ENCODE assay signal across 8 cellular contexts in genomic region chr19:5308471-5309437, GRCh38. TPM values are rescaled to one million over a fixed set of nuclear protein-coding genes. Genes with fewer than 3 reads are reported as not detected.
DNase-seq lines count a peak whose midpoint lies in the region; ATAC-seq and TF ChIP-seq lines count a peak whose summit lies in the region.

No MANE protein-coding gene starts in this region.

- H3K27me3 ChIP-seq in HCT116 (ENCODE audit: insufficient read depth, low read length) (no peaks in the 10 kb centered on the region), heart left ventricle (peaks cover 0 to 4% (median 0%) of the 10 kb centered on the region in 9 donors)
- H3K27me3 ChIP-seq in CD8-positive, alpha-beta memory T cell (ENCODE audit: insufficient read depth, low read length, poor library complexity, severe bottlenecking): no peaks in the 10 kb centered on the region

- BruUV-seq in HCT116 (replicated peaks; lab: Mats Ljungman, UMichigan): TSS peak; percentile 100

- TF ChIP-seq POLR2A in HCT116 (IDR thresholded peaks at IDR 0.05; ENCODE audit: borderline replicate concordance, extremely low read depth, insufficient read depth, insufficient read length): peak; percentile 24
- TF ChIP-seq POLR2A in heart left ventricle (IDR thresholded peaks at IDR 0.05): no peak

- H2AFZ ChIP-seq in HCT116 (ENCODE audit: low read depth, low read length, poor library complexity, severe bottlenecking): no peak overlapping the region

- DNase-seq in HCT116 (ENCODE audit: low read depth, low spot score): peak; percentile 79
- peak; percentile 79 for DNase-seq in SK-N-MC (ENCODE audit: low read depth, low spot score)
- DNase-seq in heart left ventricle: peak in 2 of 5 donors; percentile 48 to 61
- DNase-seq in skeletal muscle cell (ENCODE audit: low read depth): peak; percentile 80
- no peak for DNase-seq in CD8-positive, alpha-beta memory T cell
- no peak for DNase-seq in GM20000 (ENCODE audit: low spot score)
- no peak for DNase-seq in HK-2 (ENCODE audit: unreplicated experiment)

- peaks cover 0 to 5% (median 0%) of the 10 kb centered on the region in 5 donors for H3K9me3 Mint-ChIP-seq in CD8-positive, alpha-beta memory T cell

- H4K20me1 ChIP-seq in HCT116 (ENCODE audit: insufficient read depth): no peaks in the 10 kb centered on the region

- intact Hi-C loops in HCT116 (cut with micrococcal nuclease): no loop called here
- intact Hi-C loops in heart left ventricle (cut with DNase I): no loop called here

- no peak for TF ChIP-seq RAD21 in HCT116 (IDR thresholded peaks at IDR 0.05; ENCODE audit: low read depth)

- H3K4me3 ChIP-seq in HCT116 (replicated peaks in 1 of 2; ENCODE audit: low read depth in 1 of 2, low read length in 2 of 2): no peak overlapping the region
- peak overlapping the region; percentile 73 for H3K4me3 ChIP-seq in SK-N-MC
- peak overlapping the region in 5 of 12 donors; percentile 15 to 41 (median 34) for H3K4me3 ChIP-seq in heart left ventricle
- H3K4me3 ChIP-seq in skeletal muscle cell (ENCODE audit: low read depth, low read length): no peak overlapping the region
- no peak overlapping the region for H3K4me3 ChIP-seq in CD8-positive, alpha-beta memory T cell (ENCODE audit: low read length)

- H3K27ac ChIP-seq in HCT116 (ENCODE audit: low read depth, low read length): peak overlapping the region; percentile 45; the same call in 1 of the 2 replicates
- H3K27ac ChIP-seq in SK-N-MC: peak overlapping the region; percentile 97
- H3K27ac ChIP-seq in heart left ventricle: peak overlapping the region in 7 of 12 donors; percentile 11 to 82 (median 63)
- H3K27ac ChIP-seq in CD8-positive, alpha-beta memory T cell (ENCODE audit: low read depth, low read length): no peak overlapping the region

- H3K9me3 ChIP-seq in HCT116 (ENCODE audit: control insufficient read depth in 1 of 2, insufficient read depth in 1 of 2, low read depth in 1 of 2, low read length in 2 of 2) (no peaks in the 10 kb centered on the region), SK-N-MC (ENCODE audit: low read depth, low read length) (no peaks in the 10 kb centered on the region), heart left ventricle (no peaks in the 10 kb centered on the region)
- H3K9me3 ChIP-seq in CD8-positive, alpha-beta memory T cell (ENCODE audit: low read length): no peaks in the 10 kb centered on the region

- H3K9me2 ChIP-seq in HCT116 (ENCODE audit: insufficient read depth): no peaks in the 10 kb centered on the region

- CTCF ChIA-PET in HCT116 (lab: Charles Lee): no interaction called here
- CTCF ChIA-PET in CD8-positive, alpha-beta memory T cell (lab: Charles Lee): no interaction called here

- no peaks in the 10 kb centered on the region for H3K79me2 ChIP-seq in HCT116 (ENCODE audit: insufficient read depth, low read length)

- POLR2A ChIA-PET in HCT116 (lab: Charles Lee): interaction anchor here (0.6 to 1.6 kb wide), 12 partner anchors 10 to 340 kb away, joined by 3 to 18 read pairs (median 4); no protein-coding TSS in a partner anchor
- POLR2A ChIA-PET in CD8-positive, alpha-beta memory T cell (lab: Charles Lee): no interaction called here

- H3K4me1 ChIP-seq in HCT116 (ENCODE audit: control insufficient read depth in 1 of 2, insufficient read depth in 2 of 2, low read length in 2 of 2): peaks cover 0 to 12% of the 10 kb centered on the region in 2 experiments; a peak in 3 of 4 replicates
- no peaks in the 10 kb centered on the region for H3K4me1 ChIP-seq in heart left ventricle
- H3K4me1 ChIP-seq in CD8-positive, alpha-beta memory T cell (ENCODE audit: insufficient read depth, low read length): no peaks in the 10 kb centered on the region

- H3K9ac ChIP-seq in HCT116 (ENCODE audit: low read length) (peak overlapping the region; percentile 28; the same call in 1 of the 2 replicates), SK-N-MC (ENCODE audit: insufficient read length) (peak overlapping the region; percentile 74)

- H3K27ac Mint-ChIP-seq in CD8-positive, alpha-beta memory T cell: no peak overlapping the region

- H3K36me3 ChIP-seq in HCT116 (ENCODE audit: control insufficient read depth in 1 of 2, insufficient read depth in 2 of 2, low read length in 2 of 2): no peaks in the 10 kb centered on the region
- H3K36me3 ChIP-seq in SK-N-MC (ENCODE audit: insufficient read depth, low read length): peaks cover 4% of the 10 kb centered on the region; the same call in 1 of the 2 replicates
- no peaks in the 10 kb centered on the region for H3K36me3 ChIP-seq in heart left ventricle
- no peaks in the 10 kb centered on the region for H3K36me3 ChIP-seq in CD8-positive, alpha-beta memory T cell (ENCODE audit: insufficient read depth, low read length)

- no peaks in the 10 kb centered on the region for H3K4me1 Mint-ChIP-seq in CD8-positive, alpha-beta memory T cell

- TF ChIP-seq CTCF in HCT116 (IDR thresholded peaks at IDR 0.05 in 2 of 3, conservative IDR thresholded peaks at IDR 0.05 in 1 of 3; ENCODE audit: borderline replicate concordance in 1 of 3, insufficient read depth in 1 of 3, low read depth in 2 of 3, low read length in 2 of 3) (no peak), heart left ventricle (IDR thresholded peaks at IDR 0.05) (no peak), GM20000 (IDR thresholded peaks at IDR 0.05; ENCODE audit: extremely low read depth, missing control alignments) (no peak)

- WGBS in heart left ventricle, 4 donors: 60 to 77% (median 68%) methylated on average over 20 to 21 of the region's 21 CpGs

- ATAC-seq in HCT116: peak; percentile 83
- peak; percentile 5 to 88 (median 86) for ATAC-seq in heart left ventricle
- no peak for ATAC-seq in GM19463 (IDR thresholded peaks at IDR 0.05; ENCODE audit: unreplicated experiment)

- no peaks in the 10 kb centered on the region for H3K36me3 Mint-ChIP-seq in CD8-positive, alpha-beta memory T cell

- RAD21 ChIA-PET in HCT116 (lab: Charles Lee; ENCODE audit: low non-redundant PET in 1 of 2, low total read pairs in 2 of 2, uncharacterized antibody in 2 of 2, unreplicated experiment in 2 of 2): interaction anchor here in 1 of 2 experiments (0.6 to 0.7 kb wide), 2 partner anchors 16 to 179 kb away, joined by 3 to 4 read pairs; no protein-coding TSS in a partner anchor

- H3K27me3 Mint-ChIP-seq in CD8-positive, alpha-beta memory T cell: peaks cover 4 to 6% of the 10 kb centered on the region in 2 donors

- peak overlapping the region; percentile 39 for H3K4me2 ChIP-seq in HCT116 (ENCODE audit: low read length)

- no peak overlapping the region for H3K4me3 Mint-ChIP-seq in CD8-positive, alpha-beta memory T cell

TF ChIP-seq in HCT116, 20 proteins besides CTCF, POLR2A, EP300 and RAD21:
- TF ChIP-seq SP1 (IDR thresholded peaks at IDR 0.05; ENCODE audit: low read depth) (peak; percentile 54), POLR2AphosphoS5 (IDR thresholded peaks at IDR 0.05; ENCODE audit: low read depth, low read length) (peak; percentile 99), FOSL1 (IDR thresholded peaks at IDR 0.05; ENCODE audit: low read depth) (no peak)

RNA-seq across cellular contexts. Expression of gene PTPRS, which starts 31.9 kb away (rescaled TPM):
- total RNA-seq in HCT116 (2021; ENCODE audit: unreplicated experiment) (123 TPM), heart left ventricle (100 to 1,000 TPM in 1 of 9 donors, 10 to 100 TPM in 8; 20.0 to 113 (median 33.0) TPM)
- polyA plus RNA-seq in HCT116 (2012): 54.1 and 59.0 TPM in 2 replicates
- polyA plus RNA-seq in heart left ventricle: 10 to 100 TPM in 1 of 2 donors, 1 to 10 TPM in 1; 6.3 to 10.6 TPM
- under 1 TPM; 0.22 to 0.31 TPM for total RNA-seq in CD8-positive, alpha-beta memory T cell
- 0.30 TPM for polyA plus RNA-seq in CD8-positive, alpha-beta memory T cell

Comparison
In these comparisons a context has a peak if more than half of its experiments do, and no peak if none do; other contexts are left out.
1. DNase-seq: peak in HCT116 (single experiment), SK-N-MC (single experiment) and skeletal muscle cell (single experiment); none in CD8-positive, alpha-beta memory T cell (0 of 5), GM20000 (single experiment) and HK-2 (single experiment).
2. RNA of gene PTPRS, which starts 31.9 kb away (total RNA-seq): 123 TPM in HCT116 (single experiment) and 20.0 to 113 TPM in heart left ventricle; 0.22 to 0.31 TPM in CD8-positive, alpha-beta memory T cell; every median in the first group is over 10 times any median in the second.